Comparison of ENCODE assay signal across 24 cellular contexts in the genomic region with DNA sequence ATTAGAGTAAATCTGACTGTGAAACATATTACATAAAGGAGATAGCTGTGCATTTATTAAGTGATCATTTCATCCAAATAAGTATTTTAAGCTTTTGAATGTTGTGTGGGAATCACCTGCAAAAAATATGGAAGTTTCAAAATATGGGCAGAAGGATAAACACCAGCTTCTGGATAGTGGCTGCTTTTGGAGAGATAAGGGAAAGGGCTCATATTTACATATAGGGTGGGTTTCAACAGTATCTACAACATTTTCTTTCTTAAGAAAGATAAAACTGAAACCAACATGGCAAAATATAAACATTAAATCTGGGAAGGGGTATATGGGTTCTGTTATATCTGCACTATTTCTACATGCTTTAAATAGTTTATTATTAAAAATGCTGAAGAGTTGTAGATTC. TPM values are rescaled to one million over a fixed set of nuclear protein-coding genes. Genes with fewer than 3 reads are reported as not detected.
A peak's percentile ranks its signal among the peaks of the same experiment; 100 is the strongest.
DNase-seq lines count a peak whose midpoint lies in the region; ATAC-seq, FAIRE-seq and TF ChIP-seq lines count a peak whose summit lies in the region.
"Had no signal": no experiment of that assay in that cellular context is flagged by ENCODE, and none has a peak within 500 bp of the region (broad histone marks: within the 10 kb centered on the region; RNA-seq: fewer than 3 reads in every experiment).

No MANE protein-coding gene starts in this region.

- H3K79me2 ChIP-seq in astrocyte (ENCODE audit: insufficient read depth, low read length), result peaks cover 92% of the 10 kb centered on the region

- no peak overlapping the region for H2AFZ ChIP-seq in astrocyte (ENCODE audit: low read depth, low read length)

- peaks cover 51% of the 10 kb centered on the region for H3K4me1 Mint-ChIP-seq in activated CD4-positive, alpha-beta T cell treated with anti-CD3 and anti-CD28 coated beads for 36 hours
- peaks cover 42 to 82% (median 60%) of the 10 kb centered on the region in 4 donors for H3K4me1 Mint-ChIP-seq in CD4-positive, CD25-positive, alpha-beta regulatory T cell
- H3K4me1 Mint-ChIP-seq in astrocyte (ENCODE audit: low read depth, unreplicated experiment), result peaks cover 41% of the 10 kb centered on the region
- peaks cover 28% of the 10 kb centered on the region for H3K4me1 Mint-ChIP-seq in memory B cell

- FAIRE-seq in astrocyte (lab: Jason Lieb, UNC), result no peak
- FAIRE-seq: HTR-8/SVneo had no signal

- peak overlapping the region; percentile 17 for H3K27ac Mint-ChIP-seq in activated CD4-positive, alpha-beta T cell treated with anti-CD3 and anti-CD28 coated beads for 36 hours
- peak overlapping the region in 1 of 3 donors; percentile 70 for H3K27ac Mint-ChIP-seq in CD4-positive, CD25-positive, alpha-beta regulatory T cell
- H3K27ac Mint-ChIP-seq in astrocyte (ENCODE audit: unreplicated experiment) (peak overlapping the region; percentile 20), memory B cell (peak overlapping the region; percentile 25)
- H3K27ac Mint-ChIP-seq: stimulated activated naive CD8-positive, alpha-beta T cell treated with anti-CD3 and anti-CD28 coated beads, Interleukin-15, amount 100 ng/mL, for 72 hours; T-cell had no signal

- intact Hi-C loops in activated CD4-positive, alpha-beta T cell treated with anti-CD3 and anti-CD28 coated beads for 36 hours (cut with DNase I, micrococcal nuclease), result loop anchor here (5.0 to 10.0 kb wide), 5 partner anchors 94 to 822 kb away; a partner anchor contains a TSS
- intact Hi-C loops in left ventricle myocardium inferior (cut with micrococcal nuclease), result no loop called here

- no peak overlapping the region for H3K4me2 ChIP-seq in astrocyte (ENCODE audit: low read length)

- H3K36me3 Mint-ChIP-seq in activated CD4-positive, alpha-beta T cell treated with anti-CD3 and anti-CD28 coated beads for 36 hours (ENCODE audit: low read depth), result peaks cover 36% of the 10 kb centered on the region
- H3K36me3 Mint-ChIP-seq in CD4-positive, CD25-positive, alpha-beta regulatory T cell, result peaks cover 12% of the 10 kb centered on the region
- H3K36me3 Mint-ChIP-seq in astrocyte (ENCODE audit: low read depth, unreplicated experiment), result no peaks in the 10 kb centered on the region
- peaks cover 22% of the 10 kb centered on the region for H3K36me3 Mint-ChIP-seq in memory B cell

- no peak for TF ChIP-seq CTCF in astrocyte (IDR thresholded peaks at IDR 0.05; ENCODE audit: insufficient read depth, low read depth, low read length)
- TF ChIP-seq CTCF in left ventricle myocardium inferior (IDR thresholded peaks at IDR 0.05; ENCODE audit: borderline replicate concordance), result no peak

- no peak for ATAC-seq in activated CD4-positive, alpha-beta T cell treated with anti-CD3 and anti-CD28 coated beads for 36 hours
- no peak for ATAC-seq in CD4-positive, CD25-positive, alpha-beta regulatory T cell (ENCODE audit: low read depth in 2 of 2)
- no peak for ATAC-seq in memory B cell (ENCODE audit: low read depth)
- ATAC-seq: body of pancreas; stimulated activated naive CD8-positive, alpha-beta T cell treated with anti-CD3 and anti-CD28 coated beads, Interleukin-15, amount 100 ng/mL, for 72 hours; T-cell had no signal

- peaks cover 48% of the 10 kb centered on the region for H3K36me3 ChIP-seq in CD4-positive, CD25-positive, alpha-beta regulatory T cell (ENCODE audit: control insufficient read depth, insufficient read depth, low read length)
- H3K36me3 ChIP-seq in astrocyte (ENCODE audit: insufficient read depth, low read length) (peaks cover 12% of the 10 kb centered on the region), left ventricle myocardium inferior (peaks cover 25% of the 10 kb centered on the region)

- no peak overlapping the region for H3K4me3 ChIP-seq in CD4-positive, CD25-positive, alpha-beta regulatory T cell (ENCODE audit: low read depth, low read length)
- H3K4me3 ChIP-seq in astrocyte (ENCODE audit: insufficient read depth, low read depth, low read length), result no peak overlapping the region
- H3K4me3 ChIP-seq in left ventricle myocardium inferior, result no peak overlapping the region
- H3K4me3 ChIP-seq: body of pancreas, SJSA1, skin epidermis had no signal

- no peaks in the 10 kb centered on the region for H3K9me3 Mint-ChIP-seq in activated CD4-positive, alpha-beta T cell treated with anti-CD3 and anti-CD28 coated beads for 36 hours (ENCODE audit: low read depth)
- H3K9me3 Mint-ChIP-seq in CD4-positive, CD25-positive, alpha-beta regulatory T cell, result no peaks in the 10 kb centered on the region
- H3K9me3 Mint-ChIP-seq in astrocyte (ENCODE audit: unreplicated experiment), result no peaks in the 10 kb centered on the region
- no peaks in the 10 kb centered on the region for H3K9me3 Mint-ChIP-seq in memory B cell
- H3K9me3 Mint-ChIP-seq: stimulated activated naive CD8-positive, alpha-beta T cell treated with anti-CD3 and anti-CD28 coated beads, Interleukin-15, amount 100 ng/mL, for 72 hours; T-cell had no signal

- CTCF ChIA-PET in activated CD4-positive, alpha-beta T cell treated with anti-CD3 and anti-CD28 coated beads for 36 hours (lab: Charles Lee), result interaction anchor here (1.0 to 1.2 kb wide), 2 partner anchors 93 to 300 kb away, joined by 3 to 4 read pairs; no protein-coding TSS in a partner anchor

- no peak overlapping the region for H3K4me3 Mint-ChIP-seq in activated CD4-positive, alpha-beta T cell treated with anti-CD3 and anti-CD28 coated beads for 36 hours
- H3K4me3 Mint-ChIP-seq in CD4-positive, CD25-positive, alpha-beta regulatory T cell, result no peak overlapping the region
- H3K4me3 Mint-ChIP-seq in astrocyte (ENCODE audit: unreplicated experiment) (no peak overlapping the region), memory B cell (no peak overlapping the region)
- H3K4me3 Mint-ChIP-seq: stimulated activated naive CD8-positive, alpha-beta T cell treated with anti-CD3 and anti-CD28 coated beads, Interleukin-15, amount 100 ng/mL, for 72 hours; T-cell had no signal

- H3K27me3 ChIP-seq in CD4-positive, CD25-positive, alpha-beta regulatory T cell (ENCODE audit: control insufficient read depth, insufficient read depth, low read length), result no peaks in the 10 kb centered on the region
- H3K27me3 ChIP-seq in astrocyte (ENCODE audit: insufficient read depth, low read length), result no peaks in the 10 kb centered on the region
- no peaks in the 10 kb centered on the region for H3K27me3 ChIP-seq in left ventricle myocardium inferior (ENCODE audit: low read depth)
- H3K27me3 ChIP-seq: body of pancreas, SJSA1 had no signal

- peaks cover 37% of the 10 kb centered on the region for H3K4me1 ChIP-seq in CD4-positive, CD25-positive, alpha-beta regulatory T cell (ENCODE audit: control insufficient read depth, insufficient read depth, low read length, poor library complexity, severe bottlenecking)
- H3K4me1 ChIP-seq in astrocyte (ENCODE audit: insufficient read depth, low read length), result peaks cover 22% of the 10 kb centered on the region
- peaks cover 80% of the 10 kb centered on the region for H3K4me1 ChIP-seq in left ventricle myocardium inferior

- H3K27ac ChIP-seq in CD4-positive, CD25-positive, alpha-beta regulatory T cell (ENCODE audit: insufficient read depth, low read length, poor library complexity, severe bottlenecking), result peak overlapping the region; percentile 3
- H3K27ac ChIP-seq in astrocyte (ENCODE audit: low read depth, low read length) (no peak overlapping the region), left ventricle myocardium inferior (replicated peaks) (no peak overlapping the region)

- no peaks in the 10 kb centered on the region for H3K9me3 ChIP-seq in CD4-positive, CD25-positive, alpha-beta regulatory T cell (ENCODE audit: control insufficient read depth in 2 of 2, low read length in 2 of 2)
- H3K9me3 ChIP-seq in astrocyte (ENCODE audit: insufficient read depth, low read depth, low read length), result no peaks in the 10 kb centered on the region
- H3K9me3 ChIP-seq in left ventricle myocardium inferior (replicated peaks), result no peaks in the 10 kb centered on the region
- H3K9me3 ChIP-seq: body of pancreas, SJSA1 had no signal

- H3K9ac ChIP-seq in astrocyte (ENCODE audit: low read length), result no peak overlapping the region

- H3K27me3 Mint-ChIP-seq in activated CD4-positive, alpha-beta T cell treated with anti-CD3 and anti-CD28 coated beads for 36 hours, result no peaks in the 10 kb centered on the region
- no peaks in the 10 kb centered on the region for H3K27me3 Mint-ChIP-seq in CD4-positive, CD25-positive, alpha-beta regulatory T cell
- H3K27me3 Mint-ChIP-seq in astrocyte (ENCODE audit: low read depth, unreplicated experiment) (no peaks in the 10 kb centered on the region), memory B cell (no peaks in the 10 kb centered on the region)
- H3K27me3 Mint-ChIP-seq: stimulated activated naive CD8-positive, alpha-beta T cell treated with anti-CD3 and anti-CD28 coated beads, Interleukin-15, amount 100 ng/mL, for 72 hours; T-cell had no signal

- DNase-seq in activated CD4-positive, alpha-beta T cell treated with anti-CD3 and anti-CD28 coated beads for 36 hours, result no peak
- DNase-seq in activated CD4-positive, alpha-beta T cell treated with anti-CD3 and anti-CD28 coated beads for 4 hours, result no peak
- no peak for DNase-seq in CD4-positive, CD25-positive, alpha-beta regulatory T cell
- no peak for DNase-seq in astrocyte (ENCODE audit: low read depth)
- no peak for DNase-seq in memory B cell (ENCODE audit: low spot score in 2 of 2)
- DNase-seq in left ventricle myocardium inferior, result no peak
- DNase-seq in islet precursor cell, result no peak
- no peak for DNase-seq in NCI-H2107 treated with DMSO at 0.1 percent for 48 hours (lab: John Stamatoyannopoulos, UW; ENCODE audit: unreplicated experiment)
- DNase-seq: 8988T; activated CD4-positive, CD25-positive, alpha-beta regulatory T cell treated with anti-CD3 and anti-CD28 coated beads, Interleukin-2, amount 50 U/mL, for 72 hours; activated CD8-positive, alpha-beta memory T cell treated with anti-CD3 and anti-CD28 coated beads for 24 hours; body of pancreas; effector CD4-positive, alpha-beta T cell; KG1; MM.1S; NCI-H1417; NCI-H2029 treated with DMSO at 0.1 percent for 48 hours; NCI-H2227 treated with DMSO at 0.1 percent for 48 hours; NCI-H69; stimulated activated naive CD8-positive, alpha-beta T cell treated with anti-CD3 and anti-CD28 coated beads, Interleukin-15, amount 100 ng/mL, for 72 hours; T-cell had no signal

- POLR2A ChIA-PET in activated CD4-positive, alpha-beta T cell treated with anti-CD3 and anti-CD28 coated beads for 36 hours (lab: Charles Lee), result no interaction called here

- H4K20me1 ChIP-seq in astrocyte (ENCODE audit: insufficient read depth, low read length), result peaks cover 39% of the 10 kb centered on the region

RNA-seq across cellular contexts. Expression of a gene that starts 12.3 kb away (rescaled TPM):
- 100 to 1,000 TPM; 141 to 185 TPM for total RNA-seq in activated CD4-positive, alpha-beta T cell treated with anti-CD3 and anti-CD28 coated beads for 36 hours
- 143 TPM for total RNA-seq in CD4-positive, CD25-positive, alpha-beta regulatory T cell
- polyA plus RNA-seq in CD4-positive, CD25-positive, alpha-beta regulatory T cell, result 10 to 100 TPM; 72.1 to 83.1 (median 82.6) TPM
- total RNA-seq in astrocyte (182 and 198 TPM in 2 replicates), left ventricle myocardium inferior (162 TPM)

RNA-seq across cellular contexts. Expression of a gene that starts 27.8 kb away (rescaled TPM):
- 10 to 100 TPM; 22.5 TPM for total RNA-seq in activated CD4-positive, alpha-beta T cell treated with anti-CD3 and anti-CD28 coated beads for 36 hours
- total RNA-seq in CD4-positive, CD25-positive, alpha-beta regulatory T cell, result 63.3 TPM
- polyA plus RNA-seq in CD4-positive, CD25-positive, alpha-beta regulatory T cell, result 10 to 100 TPM in 2 of 4 donors, 1 to 10 TPM in 2; 6.1 to 14.6 (median 10.6) TPM
- total RNA-seq in astrocyte, result 47.6 and 47.7 TPM in 2 replicates
- total RNA-seq in left ventricle myocardium inferior, result 6.5 TPM
